9 cellular contexts compared by ENCODE assay signal in the genomic region with DNA sequence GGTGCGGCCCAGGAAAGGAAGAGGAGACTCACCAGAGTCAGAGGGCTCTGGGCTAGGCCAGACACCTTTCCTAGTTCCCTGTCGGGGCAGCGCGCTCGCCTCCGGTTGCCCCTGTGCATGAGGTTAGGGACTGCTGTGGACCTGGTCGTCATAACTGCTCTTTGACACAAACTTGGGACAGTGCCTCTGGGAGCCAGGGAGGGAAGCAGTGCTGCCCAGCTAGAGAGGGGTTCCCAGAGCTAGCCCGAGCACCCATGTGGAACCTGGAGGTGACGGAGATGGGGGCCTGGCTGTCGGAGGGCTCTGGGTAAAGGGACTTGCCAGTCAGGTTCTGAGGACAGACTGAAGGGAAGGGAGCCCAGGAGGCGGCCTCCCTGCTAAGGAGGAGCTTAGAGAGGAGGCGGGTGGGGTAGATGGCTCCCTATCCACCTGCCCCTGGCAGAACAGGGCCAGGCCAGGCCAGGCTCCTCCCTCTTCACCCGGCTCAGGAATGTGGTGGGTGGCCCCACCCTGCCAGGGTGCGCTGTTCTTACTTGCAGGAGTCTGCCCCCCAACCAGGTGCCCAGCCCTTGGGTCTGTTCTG. TPM values are rescaled to one million over a fixed set of nuclear protein-coding genes. Genes with fewer than 3 reads are reported as not detected.
DNase-seq lines count a peak whose midpoint lies in the region; FAIRE-seq lines count a peak whose summit lies in the region.
"Had no signal": no experiment of that assay in that cellular context is flagged by ENCODE, and none has a peak within 500 bp of the region (broad histone marks: within the 10 kb centered on the region; RNA-seq: fewer than 3 reads in every experiment).

No MANE protein-coding gene starts in this region.

- H3K27ac ChIP-seq in small intestine (ENCODE audit: low read depth in 1 of 2, low read length in 1 of 2), result no peak overlapping the region

- H3K4me1 Mint-ChIP-seq in T-helper 2 cell treated with Interferon-gamma antibody and Interleukin-4, amounts not matched to agents 5 μg/mL and 100 μg/mL, for 36 hours (ENCODE audit: low read depth), result no peaks in the 10 kb centered on the region
- no peaks in the 10 kb centered on the region for H3K4me1 Mint-ChIP-seq in activated T-helper 2 cell treated with anti-CD3 and anti-CD28 coated beads, Interferon-gamma antibody, Interleukin-2, Interleukin-4, amounts not matched to agents 10 μg/mL and 5 μg/mL and 100 μg/mL, durations not matched to agents 14 hours and 24 hours and 36 hours (ENCODE audit: low read depth)

- H3K9me3 Mint-ChIP-seq in T-helper 2 cell treated with Interferon-gamma antibody and Interleukin-4, amounts not matched to agents 5 μg/mL and 100 μg/mL, for 36 hours, result no peaks in the 10 kb centered on the region
- H3K9me3 Mint-ChIP-seq in activated T-helper 2 cell treated with anti-CD3 and anti-CD28 coated beads, Interferon-gamma antibody, Interleukin-2, Interleukin-4, amounts not matched to agents 10 μg/mL and 5 μg/mL and 100 μg/mL, durations not matched to agents 14 hours and 24 hours and 36 hours, result no peaks in the 10 kb centered on the region

- peaks cover 3% of the 10 kb centered on the region for H3K27me3 Mint-ChIP-seq in T-helper 2 cell treated with Interferon-gamma antibody and Interleukin-4, amounts not matched to agents 5 μg/mL and 100 μg/mL, for 36 hours (ENCODE audit: low read depth)
- peaks cover 5% of the 10 kb centered on the region for H3K27me3 Mint-ChIP-seq in activated T-helper 2 cell treated with anti-CD3 and anti-CD28 coated beads, Interferon-gamma antibody, Interleukin-2, Interleukin-4, amounts not matched to agents 10 μg/mL and 5 μg/mL and 100 μg/mL, durations not matched to agents 14 hours and 24 hours and 36 hours (ENCODE audit: low read depth)

- no peaks in the 10 kb centered on the region for H3K36me3 Mint-ChIP-seq in T-helper 2 cell treated with Interferon-gamma antibody and Interleukin-4, amounts not matched to agents 5 μg/mL and 100 μg/mL, for 36 hours (ENCODE audit: low read depth)
- peaks cover 4% of the 10 kb centered on the region for H3K36me3 Mint-ChIP-seq in activated T-helper 2 cell treated with anti-CD3 and anti-CD28 coated beads, Interferon-gamma antibody, Interleukin-2, Interleukin-4, amounts not matched to agents 10 μg/mL and 5 μg/mL and 100 μg/mL, durations not matched to agents 14 hours and 24 hours and 36 hours (ENCODE audit: low read depth)

- intact Hi-C loops in activated T-helper 2 cell treated with anti-CD3 and anti-CD28 coated beads, Interferon-gamma antibody, Interleukin-2, Interleukin-4, amounts not matched to agents 10 μg/mL and 5 μg/mL and 100 μg/mL, durations not matched to agents 14 hours and 24 hours and 36 hours (cut with micrococcal nuclease), result no loop called here

- no peaks in the 10 kb centered on the region for H3K27me3 ChIP-seq in small intestine (ENCODE audit: control insufficient read depth in 2 of 2, insufficient read depth in 2 of 2, low read length in 2 of 2)

- H3K27ac Mint-ChIP-seq in T-helper 2 cell treated with Interferon-gamma antibody and Interleukin-4, amounts not matched to agents 5 μg/mL and 100 μg/mL, for 36 hours, result no peak overlapping the region
- H3K27ac Mint-ChIP-seq in activated T-helper 2 cell treated with anti-CD3 and anti-CD28 coated beads, Interferon-gamma antibody, Interleukin-2, Interleukin-4, amounts not matched to agents 10 μg/mL and 5 μg/mL and 100 μg/mL, durations not matched to agents 14 hours and 24 hours and 36 hours, result no peak overlapping the region

- no peak overlapping the region for H3K4me3 ChIP-seq in small intestine (ENCODE audit: low read depth in 1 of 2, low read length in 2 of 2)

- DNase-seq in T-helper 2 cell treated with Interferon-gamma antibody and Interleukin-4, amounts not matched to agents 5 μg/mL and 100 μg/mL, for 36 hours (ENCODE audit: low spot score), result no peak
- DNase-seq in T-helper 2 cell (no peak), iPS-NIHi11 (ENCODE audit: low spot score) (peak; percentile 72), small intestine (peak; percentile 63), NCI-H146 (lab: John Stamatoyannopoulos, UW) (no peak), NCI-H1436 treated with DMSO at 0.1 percent for 48 hours (lab: John Stamatoyannopoulos, UW) (no peak), ecto neural progenitor cell (ENCODE audit: low spot score) (no peak)
- DNase-seq in activated T-helper 2 cell treated with anti-CD3 and anti-CD28 coated beads, Interferon-gamma antibody, Interleukin-2, Interleukin-4, amounts not matched to agents 10 μg/mL and 5 μg/mL and 100 μg/mL, durations not matched to agents 14 hours and 24 hours and 36 hours (ENCODE audit: low spot score), result no peak

- H3K9me3 ChIP-seq in small intestine (ENCODE audit: control insufficient read depth, low read depth), result no peaks in the 10 kb centered on the region

- 64 to 77% (median 73%) methylated on average over 14 of the region's 14 CpGs for WGBS in small intestine, 3 donors

- H3K4me1 ChIP-seq in small intestine (ENCODE audit: control insufficient read depth in 2 of 2, insufficient read depth in 1 of 2, low read depth in 1 of 2, low read length in 1 of 2), result no peaks in the 10 kb centered on the region

- peak overlapping the region; percentile 29 for H3K4me3 Mint-ChIP-seq in T-helper 2 cell treated with Interferon-gamma antibody and Interleukin-4, amounts not matched to agents 5 μg/mL and 100 μg/mL, for 36 hours
- H3K4me3 Mint-ChIP-seq in activated T-helper 2 cell treated with anti-CD3 and anti-CD28 coated beads, Interferon-gamma antibody, Interleukin-2, Interleukin-4, amounts not matched to agents 10 μg/mL and 5 μg/mL and 100 μg/mL, durations not matched to agents 14 hours and 24 hours and 36 hours (ENCODE audit: low read depth), result peak overlapping the region; percentile 26

- no peak for FAIRE-seq in small intestine (lab: Jason Lieb, UNC)

- peaks cover 3 to 5% of the 10 kb centered on the region in 2 donors for H3K36me3 ChIP-seq in small intestine (ENCODE audit: control insufficient read depth in 2 of 2, insufficient read depth in 2 of 2, low read length in 2 of 2)

RNA-seq across cellular contexts. Expression of a gene that starts 29.7 kb away (rescaled TPM):
- total RNA-seq in activated T-helper 2 cell treated with anti-CD3 and anti-CD28 coated beads, Interferon-gamma antibody, Interleukin-2, Interleukin-4, amounts not matched to agents 10 μg/mL and 5 μg/mL and 100 μg/mL, durations not matched to agents 14 hours and 24 hours and 36 hours, result 62.5 and 64.4 TPM in 2 replicates
- 10 to 100 TPM; 46.5 to 57.9 (median 54.9) TPM for polyA plus RNA-seq in small intestine

RNA-seq across cellular contexts. Expression of a gene that starts 32.6 kb away (rescaled TPM):
- total RNA-seq in activated T-helper 2 cell treated with anti-CD3 and anti-CD28 coated beads, Interferon-gamma antibody, Interleukin-2, Interleukin-4, amounts not matched to agents 10 μg/mL and 5 μg/mL and 100 μg/mL, durations not matched to agents 14 hours and 24 hours and 36 hours, result 57.4 and 60.8 TPM in 2 replicates
- polyA plus RNA-seq in small intestine, result 100 to 1,000 TPM in 1 of 3 donors, 10 to 100 TPM in 2; 66.4 to 144 (median 77.4) TPM

RNA-seq across cellular contexts. Expression of a gene that starts 35.3 kb away (rescaled TPM):
- 83.2 and 85.2 TPM in 2 replicates for total RNA-seq in activated T-helper 2 cell treated with anti-CD3 and anti-CD28 coated beads, Interferon-gamma antibody, Interleukin-2, Interleukin-4, amounts not matched to agents 10 μg/mL and 5 μg/mL and 100 μg/mL, durations not matched to agents 14 hours and 24 hours and 36 hours
- 100 to 1,000 TPM; 114 to 248 (median 139) TPM for polyA plus RNA-seq in small intestine

RNA-seq across cellular contexts. Expression of a gene that starts 51.6 kb away (rescaled TPM):
- total RNA-seq in activated T-helper 2 cell treated with anti-CD3 and anti-CD28 coated beads, Interferon-gamma antibody, Interleukin-2, Interleukin-4, amounts not matched to agents 10 μg/mL and 5 μg/mL and 100 μg/mL, durations not matched to agents 14 hours and 24 hours and 36 hours, result not detected in 2 replicates
- not detected for polyA plus RNA-seq in small intestine
- polyA plus RNA-seq: AG04450 had no signal

RNA-seq across cellular contexts. Expression of a gene that starts 56.5 kb away (rescaled TPM):
- 106 and 109 TPM in 2 replicates for total RNA-seq in activated T-helper 2 cell treated with anti-CD3 and anti-CD28 coated beads, Interferon-gamma antibody, Interleukin-2, Interleukin-4, amounts not matched to agents 10 μg/mL and 5 μg/mL and 100 μg/mL, durations not matched to agents 14 hours and 24 hours and 36 hours
- 100 to 1,000 TPM in 2 of 3 donors, 10 to 100 TPM in 1; 91.5 to 132 (median 101) TPM for polyA plus RNA-seq in small intestine

Comparison
In these comparisons a context has a peak if more than half of its experiments do, and no peak if none do; other contexts are left out.
1. DNase-seq: peak in iPS-NIHi11 (single experiment) and small intestine (single experiment); none in T-helper 2 cell treated with Interferon-gamma antibody and Interleukin-4, amounts not matched to agents 5 μg/mL and 100 μg/mL, for 36 hours (single experiment), T-helper 2 cell (0 of 5), activated T-helper 2 cell treated with anti-CD3 and anti-CD28 coated beads, Interferon-gamma antibody, Interleukin-2, Interleukin-4, amounts not matched to agents 10 μg/mL and 5 μg/mL and 100 μg/mL, durations not matched to agents 14 hours and 24 hours and 36 hours (single experiment), NCI-H146 (single experiment), NCI-H1436 treated with DMSO at 0.1 percent for 48 hours (single experiment) and ecto neural progenitor cell (single experiment).